Comparison of ENCODE assay signal across 1 cellular context in genomic region chr19:50325310-50326100, GRCh38.
A peak's percentile ranks its signal among the peaks of the same experiment; 100 is the strongest.
TF ChIP-seq lines count a peak whose summit lies in the region.

No MANE protein-coding gene starts in this region.

TF ChIP-seq in HepG2, 621 proteins besides CTCF, POLR2A, EP300 and RAD21 (continued from another document and continues in another):
- TF ChIP-seq HINFP (CRISPR knock-in tag; IDR thresholded peaks at IDR 0.05; ENCODE audit: low read depth) (peak; percentile 19; the same call in 1 of the 2 replicates), ZNF563 (CRISPR knock-in tag; IDR thresholded peaks at IDR 0.05) (peak; percentile 98), NCOR1 (IDR thresholded peaks at IDR 0.05; ENCODE audit: borderline replicate concordance, low read length) (peak; percentile 45; the same call in 1 of the 2 replicates), DR1 (CRISPR knock-in tag; IDR thresholded peaks at IDR 0.05) (no peak), GPN1 (CRISPR knock-in tag; IDR thresholded peaks at IDR 0.05; ENCODE audit: borderline replicate concordance) (no peak), ZNF777 (CRISPR knock-in tag; IDR thresholded peaks at IDR 0.05) (no peak; the same call in 1 of the 2 replicates), DMTF1 (CRISPR knock-in tag; IDR thresholded peaks at IDR 0.05) (no peak), HOXA5 (CRISPR knock-in tag; IDR thresholded peaks at IDR 0.05) (peak; percentile 75; the same call in 1 of the 2 replicates), HOXA3 (CRISPR knock-in tag; IDR thresholded peaks at IDR 0.05) (peak; percentile 85), NFE2L1 (CRISPR knock-in tag; IDR thresholded peaks at IDR 0.05; ENCODE audit: borderline replicate concordance) (no peak), ZNF446 (CRISPR knock-in tag; IDR thresholded peaks at IDR 0.05) (peak; percentile 96; the same call in 1 of the 2 replicates), CENPT (CRISPR knock-in tag; IDR thresholded peaks at IDR 0.05; ENCODE audit: low read depth) (0 out of 2 replicates have a peak, but pooled peaks have one; percentile 31), ZNF20 (CRISPR knock-in tag; IDR thresholded peaks at IDR 0.05) (no peak), RBFOX2 (IDR thresholded peaks at IDR 0.05; ENCODE audit: low read depth, low read length) (peak; percentile 33; the same call in 1 of the 2 replicates), TARDBP (CRISPR knock-in tag; IDR thresholded peaks at IDR 0.05) (no peak), KLF11 (CRISPR knock-in tag; IDR thresholded peaks at IDR 0.05) (peak; percentile 74; the same call in 1 of the 2 replicates), PHF8 (CRISPR knock-in tag; IDR thresholded peaks at IDR 0.05) (no peak), GTF3A (CRISPR knock-in tag; conservative IDR thresholded peaks at IDR 0.05) (no peak), ELK4 (CRISPR knock-in tag; IDR thresholded peaks at IDR 0.05; ENCODE audit: borderline replicate concordance) (no peak), ZNF766 (CRISPR knock-in tag; IDR thresholded peaks at IDR 0.05; ENCODE audit: borderline replicate concordance) (peak; percentile 92; the same call in 1 of the 2 replicates), SP140L (CRISPR knock-in tag; IDR thresholded peaks at IDR 0.05; ENCODE audit: borderline replicate concordance) (peak; percentile 85; the same call in 1 of the 2 replicates), ZNF703 (CRISPR knock-in tag; IDR thresholded peaks at IDR 0.05; ENCODE audit: borderline replicate concordance) (0 out of 2 replicates have a peak, but pooled peaks have one; percentile 29), ZNF660 (CRISPR knock-in tag; IDR thresholded peaks at IDR 0.05; ENCODE audit: borderline replicate concordance, low read depth) (no peak), SCMH1 (CRISPR knock-in tag; IDR thresholded peaks at IDR 0.05; ENCODE audit: borderline replicate concordance) (no peak), ATF3 (CRISPR knock-in tag; IDR thresholded peaks at IDR 0.05) (peak; percentile 52; the same call in 1 of the 2 replicates), ZNF891 (CRISPR knock-in tag; IDR thresholded peaks at IDR 0.05) (peak; percentile 75; the same call in 1 of the 2 replicates), CSRNP2 (CRISPR knock-in tag; conservative IDR thresholded peaks at IDR 0.05; ENCODE audit: low read depth) (no peak), MLLT10 (CRISPR knock-in tag; IDR thresholded peaks at IDR 0.05) (no peak), IRX3 (CRISPR knock-in tag; IDR thresholded peaks at IDR 0.05; ENCODE audit: borderline replicate concordance, low read depth) (peak; percentile 98), HOMEZ (CRISPR knock-in tag; IDR thresholded peaks at IDR 0.05; ENCODE audit: low read depth) (no peak), ZNF343 (CRISPR knock-in tag; IDR thresholded peaks at IDR 0.05) (no peak), POGZ (CRISPR knock-in tag; IDR thresholded peaks at IDR 0.05) (no peak), CAMTA2 (CRISPR knock-in tag; IDR thresholded peaks at IDR 0.05; ENCODE audit: borderline replicate concordance) (no peak), CEBPB (IDR thresholded peaks at IDR 0.05; ENCODE audit: borderline replicate concordance, low read depth, low read length) (no peak), ATM (IDR thresholded peaks at IDR 0.05; ENCODE audit: borderline replicate concordance) (no peak), RFX1 (IDR thresholded peaks at IDR 0.05) (no peak), RARA (CRISPR knock-in tag; IDR thresholded peaks at IDR 0.05) (0 out of 2 replicates have a peak, but pooled peaks have one; percentile 7), ZNF382 (CRISPR knock-in tag; IDR thresholded peaks at IDR 0.05; ENCODE audit: borderline replicate concordance) (no peak)
- TF ChIP-seq, protein P1, sequence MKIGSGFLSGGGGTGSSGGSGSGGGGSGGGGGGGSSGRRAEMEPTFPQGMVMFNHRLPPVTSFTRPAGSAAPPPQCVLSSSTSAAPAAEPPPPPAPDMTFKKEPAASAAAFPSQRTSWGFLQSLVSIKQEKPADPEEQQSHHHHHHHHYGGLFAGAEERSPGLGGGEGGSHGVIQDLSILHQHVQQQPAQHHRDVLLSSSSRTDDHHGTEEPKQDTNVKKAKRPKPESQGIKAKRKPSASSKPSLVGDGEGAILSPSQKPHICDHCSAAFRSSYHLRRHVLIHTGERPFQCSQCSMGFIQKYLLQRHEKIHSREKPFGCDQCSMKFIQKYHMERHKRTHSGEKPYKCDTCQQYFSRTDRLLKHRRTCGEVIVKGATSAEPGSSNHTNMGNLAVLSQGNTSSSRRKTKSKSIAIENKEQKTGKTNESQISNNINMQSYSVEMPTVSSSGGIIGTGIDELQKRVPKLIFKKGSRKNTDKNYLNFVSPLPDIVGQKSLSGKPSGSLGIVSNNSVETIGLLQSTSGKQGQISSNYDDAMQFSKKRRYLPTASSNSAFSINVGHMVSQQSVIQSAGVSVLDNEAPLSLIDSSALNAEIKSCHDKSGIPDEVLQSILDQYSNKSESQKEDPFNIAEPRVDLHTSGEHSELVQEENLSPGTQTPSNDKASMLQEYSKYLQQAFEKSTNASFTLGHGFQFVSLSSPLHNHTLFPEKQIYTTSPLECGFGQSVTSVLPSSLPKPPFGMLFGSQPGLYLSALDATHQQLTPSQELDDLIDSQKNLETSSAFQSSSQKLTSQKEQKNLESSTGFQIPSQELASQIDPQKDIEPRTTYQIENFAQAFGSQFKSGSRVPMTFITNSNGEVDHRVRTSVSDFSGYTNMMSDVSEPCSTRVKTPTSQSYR (CRISPR knock-in tag; IDR thresholded peaks at IDR 0.05; ENCODE audit: borderline replicate concordance), result peak; percentile 62
- TF ChIP-seq, protein P2, sequence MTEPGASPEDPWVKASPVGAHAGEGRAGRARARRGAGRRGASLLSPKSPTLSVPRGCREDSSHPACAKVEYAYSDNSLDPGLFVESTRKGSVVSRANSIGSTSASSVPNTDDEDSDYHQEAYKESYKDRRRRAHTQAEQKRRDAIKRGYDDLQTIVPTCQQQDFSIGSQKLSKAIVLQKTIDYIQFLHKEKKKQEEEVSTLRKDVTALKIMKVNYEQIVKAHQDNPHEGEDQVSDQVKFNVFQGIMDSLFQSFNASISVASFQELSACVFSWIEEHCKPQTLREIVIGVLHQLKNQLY (CRISPR knock-in tag; IDR thresholded peaks at IDR 0.05), result no peak
- TF ChIP-seq, protein P3, sequence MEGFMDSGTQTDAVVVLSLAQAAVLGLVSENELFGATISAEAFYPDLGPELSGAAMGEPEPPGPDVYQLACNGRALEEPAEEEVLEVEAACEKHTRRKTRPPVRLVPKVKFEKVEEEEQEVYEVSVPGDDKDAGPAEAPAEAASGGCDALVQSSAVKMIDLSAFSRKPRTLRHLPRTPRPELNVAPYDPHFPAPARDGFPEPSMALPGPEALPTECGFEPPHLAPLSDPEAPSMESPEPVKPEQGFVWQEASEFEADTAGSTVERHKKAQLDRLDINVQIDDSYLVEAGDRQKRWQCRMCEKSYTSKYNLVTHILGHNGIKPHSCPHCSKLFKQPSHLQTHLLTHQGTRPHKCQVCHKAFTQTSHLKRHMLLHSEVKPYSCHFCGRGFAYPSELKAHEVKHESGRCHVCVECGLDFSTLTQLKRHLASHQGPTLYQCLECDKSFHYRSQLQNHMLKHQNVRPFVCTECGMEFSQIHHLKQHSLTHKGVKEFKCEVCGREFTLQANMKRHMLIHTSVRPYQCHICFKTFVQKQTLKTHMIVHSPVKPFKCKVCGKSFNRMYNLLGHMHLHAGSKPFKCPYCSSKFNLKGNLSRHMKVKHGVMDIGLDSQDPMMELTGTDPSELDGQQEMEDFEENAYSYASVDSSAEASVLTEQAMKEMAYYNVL (CRISPR knock-in tag; IDR thresholded peaks at IDR 0.05; ENCODE audit: borderline replicate concordance), result no peak
- TF ChIP-seq, protein P4, sequence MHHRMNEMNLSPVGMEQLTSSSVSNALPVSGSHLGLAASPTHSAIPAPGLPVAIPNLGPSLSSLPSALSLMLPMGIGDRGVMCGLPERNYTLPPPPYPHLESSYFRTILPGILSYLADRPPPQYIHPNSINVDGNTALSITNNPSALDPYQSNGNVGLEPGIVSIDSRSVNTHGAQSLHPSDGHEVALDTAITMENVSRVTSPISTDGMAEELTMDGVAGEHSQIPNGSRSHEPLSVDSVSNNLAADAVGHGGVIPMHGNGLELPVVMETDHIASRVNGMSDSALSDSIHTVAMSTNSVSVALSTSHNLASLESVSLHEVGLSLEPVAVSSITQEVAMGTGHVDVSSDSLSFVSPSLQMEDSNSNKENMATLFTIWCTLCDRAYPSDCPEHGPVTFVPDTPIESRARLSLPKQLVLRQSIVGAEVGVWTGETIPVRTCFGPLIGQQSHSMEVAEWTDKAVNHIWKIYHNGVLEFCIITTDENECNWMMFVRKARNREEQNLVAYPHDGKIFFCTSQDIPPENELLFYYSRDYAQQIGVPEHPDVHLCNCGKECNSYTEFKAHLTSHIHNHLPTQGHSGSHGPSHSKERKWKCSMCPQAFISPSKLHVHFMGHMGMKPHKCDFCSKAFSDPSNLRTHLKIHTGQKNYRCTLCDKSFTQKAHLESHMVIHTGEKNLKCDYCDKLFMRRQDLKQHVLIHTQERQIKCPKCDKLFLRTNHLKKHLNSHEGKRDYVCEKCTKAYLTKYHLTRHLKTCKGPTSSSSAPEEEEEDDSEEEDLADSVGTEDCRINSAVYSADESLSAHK (CRISPR knock-in tag; IDR thresholded peaks at IDR 0.05; ENCODE audit: borderline replicate concordance), result no peak
- TF ChIP-seq, protein P5, sequence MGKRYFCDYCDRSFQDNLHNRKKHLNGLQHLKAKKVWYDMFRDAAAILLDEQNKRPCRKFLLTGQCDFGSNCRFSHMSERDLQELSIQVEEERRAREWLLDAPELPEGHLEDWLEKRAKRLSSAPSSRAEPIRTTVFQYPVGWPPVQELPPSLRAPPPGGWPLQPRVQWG (CRISPR knock-in tag; IDR thresholded peaks at IDR 0.05; ENCODE audit: borderline replicate concordance, low read depth), result no peak
